In the genomic region with DNA sequence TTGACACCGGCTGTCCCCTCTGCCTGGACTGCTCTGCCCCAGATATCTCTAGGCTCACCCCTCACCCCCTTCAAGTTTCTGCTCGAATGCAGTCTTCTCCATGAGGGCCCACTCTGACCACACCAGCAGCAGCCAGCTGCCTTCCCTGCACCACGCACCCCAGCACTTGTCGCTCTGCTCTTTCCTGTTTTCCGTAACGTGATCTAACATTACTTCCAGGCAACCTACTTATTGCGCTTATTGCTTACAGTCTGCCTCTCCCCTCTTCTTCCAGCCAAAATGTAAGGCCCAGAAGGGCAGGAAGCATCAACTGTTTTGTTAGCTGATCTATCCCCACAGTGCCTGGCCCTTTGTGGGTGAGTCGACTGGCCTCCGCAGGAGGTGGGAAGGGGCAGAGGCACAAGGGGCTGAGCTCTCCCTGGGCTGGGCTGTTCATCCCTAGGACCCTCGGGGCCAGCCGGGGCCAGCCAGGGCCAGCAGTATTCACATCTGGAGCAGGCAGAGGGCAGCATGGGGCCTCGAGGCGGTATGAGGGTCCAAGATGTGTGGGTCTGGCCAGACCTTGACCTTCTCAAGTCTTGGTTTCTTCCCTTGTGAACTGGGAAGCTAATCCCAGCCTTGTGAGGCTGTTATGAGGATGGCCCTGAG, we compare ENCODE assay signal across 1 cellular context.
TF ChIP-seq lines count a peak whose summit lies in the region.

No MANE protein-coding gene starts in this region.

TF ChIP-seq in K562, 482 proteins besides CTCF, POLR2A, EP300 and RAD21:
- TF ChIP-seq SUPT5H (IDR thresholded peaks at IDR 0.05) (peak; percentile 5), POLR2B (IDR thresholded peaks at IDR 0.05; ENCODE audit: low read depth, partially characterized antibody) (peak; percentile 45), POLR2G (IDR thresholded peaks at IDR 0.05; ENCODE audit: low read depth, low read length) (peak; percentile 45; the same call in 1 of the 2 replicates), MYNN (IDR thresholded peaks at IDR 0.05) (peak; percentile 67; the same call in 1 of the 2 replicates), MYNN (CRISPR knock-in tag; IDR thresholded peaks at IDR 0.05) (no peak), POLR2AphosphoS2 (IDR thresholded peaks at IDR 0.05; ENCODE audit: low read length) (peak; percentile 84; the same call in 1 of the 2 replicates), ZFX (CRISPR knock-in tag; IDR thresholded peaks at IDR 0.05) (no peak), TOE1 (IDR thresholded peaks at IDR 0.05; ENCODE audit: borderline replicate concordance) (no peak), TOE1 (CRISPR knock-in tag; IDR thresholded peaks at IDR 0.05; ENCODE audit: borderline replicate concordance, low read depth) (no peak)
- TF ChIP-seq, protein P1, sequence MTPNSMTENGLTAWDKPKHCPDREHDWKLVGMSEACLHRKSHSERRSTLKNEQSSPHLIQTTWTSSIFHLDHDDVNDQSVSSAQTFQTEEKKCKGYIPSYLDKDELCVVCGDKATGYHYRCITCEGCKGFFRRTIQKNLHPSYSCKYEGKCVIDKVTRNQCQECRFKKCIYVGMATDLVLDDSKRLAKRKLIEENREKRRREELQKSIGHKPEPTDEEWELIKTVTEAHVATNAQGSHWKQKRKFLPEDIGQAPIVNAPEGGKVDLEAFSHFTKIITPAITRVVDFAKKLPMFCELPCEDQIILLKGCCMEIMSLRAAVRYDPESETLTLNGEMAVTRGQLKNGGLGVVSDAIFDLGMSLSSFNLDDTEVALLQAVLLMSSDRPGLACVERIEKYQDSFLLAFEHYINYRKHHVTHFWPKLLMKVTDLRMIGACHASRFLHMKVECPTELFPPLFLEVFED (CRISPR knock-in tag; conservative IDR thresholded peaks at IDR 0.05) = peak; percentile 85
- TF ChIP-seq, protein P2, sequence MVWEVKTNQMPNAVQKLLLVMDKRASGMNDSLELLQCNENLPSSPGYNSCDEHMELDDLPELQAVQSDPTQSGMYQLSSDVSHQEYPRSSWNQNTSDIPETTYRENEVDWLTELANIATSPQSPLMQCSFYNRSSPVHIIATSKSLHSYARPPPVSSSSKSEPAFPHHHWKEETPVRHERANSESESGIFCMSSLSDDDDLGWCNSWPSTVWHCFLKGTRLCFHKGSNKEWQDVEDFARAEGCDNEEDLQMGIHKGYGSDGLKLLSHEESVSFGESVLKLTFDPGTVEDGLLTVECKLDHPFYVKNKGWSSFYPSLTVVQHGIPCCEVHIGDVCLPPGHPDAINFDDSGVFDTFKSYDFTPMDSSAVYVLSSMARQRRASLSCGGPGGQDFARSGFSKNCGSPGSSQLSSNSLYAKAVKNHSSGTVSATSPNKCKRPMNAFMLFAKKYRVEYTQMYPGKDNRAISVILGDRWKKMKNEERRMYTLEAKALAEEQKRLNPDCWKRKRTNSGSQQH (CRISPR knock-in tag; IDR thresholded peaks at IDR 0.05) = 0 out of 2 replicates have a peak, but pooled peaks have one; percentile 10
- TF ChIP-seq, protein P3, sequence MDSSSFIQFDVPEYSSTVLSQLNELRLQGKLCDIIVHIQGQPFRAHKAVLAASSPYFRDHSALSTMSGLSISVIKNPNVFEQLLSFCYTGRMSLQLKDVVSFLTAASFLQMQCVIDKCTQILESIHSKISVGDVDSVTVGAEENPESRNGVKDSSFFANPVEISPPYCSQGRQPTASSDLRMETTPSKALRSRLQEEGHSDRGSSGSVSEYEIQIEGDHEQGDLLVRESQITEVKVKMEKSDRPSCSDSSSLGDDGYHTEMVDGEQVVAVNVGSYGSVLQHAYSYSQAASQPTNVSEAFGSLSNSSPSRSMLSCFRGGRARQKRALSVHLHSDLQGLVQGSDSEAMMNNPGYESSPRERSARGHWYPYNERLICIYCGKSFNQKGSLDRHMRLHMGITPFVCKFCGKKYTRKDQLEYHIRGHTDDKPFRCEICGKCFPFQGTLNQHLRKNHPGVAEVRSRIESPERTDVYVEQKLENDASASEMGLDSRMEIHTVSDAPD (CRISPR knock-in tag; IDR thresholded peaks at IDR 0.05) = no peak
